In the genomic region with DNA sequence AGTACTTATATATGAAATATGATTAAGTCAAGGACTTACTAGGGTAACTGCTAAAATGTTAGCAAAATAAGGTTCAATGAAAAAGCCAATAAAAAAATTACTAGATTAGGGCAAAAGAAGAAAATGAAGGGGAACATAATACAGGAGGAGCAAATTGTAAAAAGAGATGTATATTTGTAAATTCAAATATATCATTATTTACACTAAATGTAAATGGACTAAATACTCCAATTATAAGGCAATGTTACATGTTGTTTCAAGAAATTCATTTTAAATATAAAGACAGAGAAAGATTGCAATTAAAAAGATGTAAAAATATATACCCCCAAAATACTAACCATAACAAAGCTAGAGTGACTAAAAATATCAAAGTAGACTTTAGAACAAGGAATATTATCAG, we compare ENCODE assay signal across 35 cellular contexts.
"Had no signal": no experiment of that assay in that cellular context is flagged by ENCODE, and none has a peak within 500 bp of the region (broad histone marks: within the 10 kb centered on the region; RNA-seq: fewer than 3 reads in every experiment).

No MANE protein-coding gene starts in this region.

- H3K9me3 ChIP-seq: MG63 had no signal

- DNase-seq: Karpas-422, Kasumi-1, MG63, MM.1S, MV-4-11, NCI-H1048, NCI-H1092, NCI-H1092 treated with DMSO at 0.1 percent for 48 hours, NCI-H1105 treated with DMSO at 0.1 percent for 48 hours, NCI-H1417, NCI-H1417 treated with DMSO at 0.1 percent for 48 hours, NCI-H1436, NCI-H1436 treated with DMSO at 0.1 percent for 48 hours, NCI-H146, NCI-H1694, NCI-H1694 treated with DMSO at 0.1 percent for 48 hours, NCI-H187, NCI-H187 treated with DMSO at 0.1 percent for 48 hours, NCI-H1930, NCI-H2029, NCI-H2029 treated with DMSO at 0.1 percent for 48 hours, NCI-H2081, NCI-H2081 treated with DMSO at 0.1 percent for 48 hours, NCI-H2107, NCI-H2171, NCI-H2171 treated with DMSO at 0.1 percent for 48 hours, NCI-H2227 treated with DMSO at 0.1 percent for 48 hours, NCI-H226, NCI-H345, NCI-H446, NCI-H446 treated with DMSO at 0.1 percent for 48 hours, NCI-H510A, NCI-H510A treated with DMSO at 0.1 percent for 48 hours, NCI-H524, NCI-H524 treated with DMSO at 0.1 percent for 48 hours had no signal

- H3K4me3 ChIP-seq: MG63 had no signal

- H3K36me3 ChIP-seq: MG63 had no signal

- H3K27me3 ChIP-seq: MG63 had no signal
